8 cellular contexts compared by ENCODE assay signal in genomic region chr17:21283482-21284318, GRCh38. TPM values are rescaled to one million over a fixed set of nuclear protein-coding genes. Genes with fewer than 3 reads are reported as not detected.
DNase-seq lines count a peak whose midpoint lies in the region; ATAC-seq and TF ChIP-seq lines count a peak whose summit lies in the region.

No MANE protein-coding gene starts in this region.

- no peak for ATAC-seq in CD4-positive, CD25-positive, alpha-beta regulatory T cell (ENCODE audit: low read depth in 2 of 2)
- peak; percentile 2 for ATAC-seq in GM19452 (IDR thresholded peaks at IDR 0.05; ENCODE audit: unreplicated experiment)

- H3K4me3 Mint-ChIP-seq in CD4-positive, CD25-positive, alpha-beta regulatory T cell = peak overlapping the region; percentile 96 to 97 (median 96)
- peak overlapping the region; percentile 87 to 98 (median 93) for H3K4me3 Mint-ChIP-seq in brain

- peaks cover 2 to 66% (median 42%) of the 10 kb centered on the region in 4 donors for H3K4me1 Mint-ChIP-seq in CD4-positive, CD25-positive, alpha-beta regulatory T cell
- H3K4me1 Mint-ChIP-seq in brain = peaks cover 54% of the 10 kb centered on the region

- H3K9me3 Mint-ChIP-seq in CD4-positive, CD25-positive, alpha-beta regulatory T cell = no peaks in the 10 kb centered on the region
- peaks cover 0 to 2% (median 0%) of the 10 kb centered on the region in 5 experiments for H3K9me3 Mint-ChIP-seq in brain

- H3K36me3 Mint-ChIP-seq in CD4-positive, CD25-positive, alpha-beta regulatory T cell = no peaks in the 10 kb centered on the region
- no peaks in the 10 kb centered on the region for H3K36me3 Mint-ChIP-seq in brain

- no peaks in the 10 kb centered on the region for H3K9me3 ChIP-seq in CD4-positive, CD25-positive, alpha-beta regulatory T cell (ENCODE audit: control insufficient read depth in 2 of 2, low read length in 2 of 2)
- H3K9me3 ChIP-seq in transverse colon = no peaks in the 10 kb centered on the region

- DNase-seq in CD4-positive, CD25-positive, alpha-beta regulatory T cell = no peak
- no peak for DNase-seq in Jurkat, Clone E6-1 (ENCODE audit: low read depth, low spot score)
- DNase-seq in lower leg skin (ENCODE audit: low spot score in 2 of 2) (peak; percentile 44 to 87), transverse colon (peak; percentile 53), NCI-H510A (lab: John Stamatoyannopoulos, UW) (no peak), H4 (ENCODE audit: low spot score) (no peak)

- intact Hi-C loops in lower leg skin (cut with DNase I; ENCODE audit: low total_unique reads) (no loop called here), transverse colon (cut with DNase I; ENCODE audit: low total_unique reads) (loop anchor here (10.0 kb wide), 1 partner anchor 231 kb away; no protein-coding TSS in a partner anchor)

- TF ChIP-seq EP300 in transverse colon (IDR thresholded peaks at IDR 0.05; ENCODE audit: low read depth) = no peak

- H3K4me3 ChIP-seq in CD4-positive, CD25-positive, alpha-beta regulatory T cell (ENCODE audit: low read depth, low read length) = peak overlapping the region; percentile 57
- peak overlapping the region; percentile 91 for H3K4me3 ChIP-seq in Jurkat, Clone E6-1 (ENCODE audit: low read length)
- H3K4me3 ChIP-seq in lower leg skin (ENCODE audit: low read depth, poor library complexity, severe bottlenecking) (peak overlapping the region; percentile 20), transverse colon (peak overlapping the region; percentile 58 to 97 (median 88))

- peak overlapping the region; percentile 43 to 94 (median 86) for H3K27ac Mint-ChIP-seq in CD4-positive, CD25-positive, alpha-beta regulatory T cell
- peak overlapping the region in 1 of 5 experiments; percentile 30 for H3K27ac Mint-ChIP-seq in brain

- peaks cover 64% of the 10 kb centered on the region for H3K4me1 ChIP-seq in CD4-positive, CD25-positive, alpha-beta regulatory T cell (ENCODE audit: control insufficient read depth, insufficient read depth, low read length, poor library complexity, severe bottlenecking)
- peaks cover 19 to 44% (median 37%) of the 10 kb centered on the region in 4 donors for H3K4me1 ChIP-seq in transverse colon

- peak overlapping the region; percentile 97 for H3K27ac ChIP-seq in CD4-positive, CD25-positive, alpha-beta regulatory T cell (ENCODE audit: insufficient read depth, low read length, poor library complexity, severe bottlenecking)
- peak overlapping the region; percentile 98 to 99 (median 98) for H3K27ac ChIP-seq in transverse colon

- no peak for TF ChIP-seq CTCF in brain (conservative IDR thresholded peaks at IDR 0.05)
- no peak for TF ChIP-seq CTCF in lower leg skin (IDR thresholded peaks at IDR 0.05)
- no peak for TF ChIP-seq CTCF in transverse colon (IDR thresholded peaks at IDR 0.05)

- H3K27me3 Mint-ChIP-seq in CD4-positive, CD25-positive, alpha-beta regulatory T cell = no peaks in the 10 kb centered on the region
- H3K27me3 Mint-ChIP-seq in brain = peaks cover 12% of the 10 kb centered on the region

- TF ChIP-seq POLR2A in lower leg skin (IDR thresholded peaks at IDR 0.05) (no peak), transverse colon (IDR thresholded peaks at IDR 0.05) (no peak)

- H3K27me3 ChIP-seq in CD4-positive, CD25-positive, alpha-beta regulatory T cell (ENCODE audit: control insufficient read depth, insufficient read depth, low read length) = no peaks in the 10 kb centered on the region
- H3K27me3 ChIP-seq in transverse colon = no peaks in the 10 kb centered on the region

- in situ Hi-C loops in transverse colon (cut with MboI; ENCODE audit: low pct_ligation_motif_present in 1 of 4, low pct_unique_long_range_greater_than_20kb in 1 of 4, low sequenced_read_pairs in 3 of 4) = no loop called here

- no peaks in the 10 kb centered on the region for H3K36me3 ChIP-seq in CD4-positive, CD25-positive, alpha-beta regulatory T cell (ENCODE audit: control insufficient read depth, insufficient read depth, low read length)
- no peaks in the 10 kb centered on the region for H3K36me3 ChIP-seq in transverse colon

- 20 to 29% methylated on average over 26 to 45 of the region's 49 CpGs for WGBS in lower leg skin, 2 donors
- WGBS in transverse colon (ENCODE audit: low coverage in 1 of 2), 2 donors = 17% methylated on average over 28 of the region's 49 CpGs; no CpG with 5 or more reads in 1 of the 2 donors

RNA-seq across cellular contexts. Expression of gene MAP2K3, which starts 0.8 kb away (rescaled TPM):
- total RNA-seq in CD4-positive, CD25-positive, alpha-beta regulatory T cell = 70.6 TPM
- 10 to 100 TPM; 63.4 to 71.9 (median 68.3) TPM for polyA plus RNA-seq in CD4-positive, CD25-positive, alpha-beta regulatory T cell
- 36.6 TPM for polyA plus RNA-seq in Jurkat, Clone E6-1 (2012; ENCODE audit: insufficient read depth, insufficient read length)
- 19.0 TPM for polyA plus RNA-seq in brain (ENCODE audit: insufficient read depth, low read depth, low replicate concordance)
- total RNA-seq in lower leg skin = 10 to 100 TPM; 54.1 to 64.1 (median 55.2) TPM
- total RNA-seq in transverse colon = 100 to 1,000 TPM in 1 of 4 donors, 10 to 100 TPM in 3; 44.4 to 148 (median 59.6) TPM
- total RNA-seq in H4 (2014; rRNA removed; shearing (Covaris generic)) = 5.8 and 7.6 TPM in 2 replicates

RNA-seq across cellular contexts. Expression of gene NATD1, which starts 30.5 kb away (rescaled TPM):
- 12.7 TPM for total RNA-seq in CD4-positive, CD25-positive, alpha-beta regulatory T cell
- 1 to 10 TPM; 2.8 to 4.6 (median 2.8) TPM for polyA plus RNA-seq in CD4-positive, CD25-positive, alpha-beta regulatory T cell
- polyA plus RNA-seq in Jurkat, Clone E6-1 (2012; ENCODE audit: insufficient read depth, insufficient read length) = 3.1 TPM
- polyA plus RNA-seq in brain (ENCODE audit: insufficient read depth, low read depth, low replicate concordance) = 19.6 TPM
- 10 to 100 TPM; 12.3 to 18.8 (median 16.0) TPM for total RNA-seq in lower leg skin
- total RNA-seq in transverse colon = 1 to 10 TPM; 1.4 to 7.9 (median 5.0) TPM
- total RNA-seq in H4 (2014; rRNA removed; shearing (Covaris generic)) = 0.21 and 0.81 TPM in 2 replicates

Comparison
In these comparisons a context has a peak if more than half of its experiments do, and no peak if none do; other contexts are left out.
1. DNase-seq: peak in lower leg skin (2 of 2) and transverse colon (single experiment); none in CD4-positive, CD25-positive, alpha-beta regulatory T cell (0 of 3), Jurkat, Clone E6-1 (single experiment), NCI-H510A (single experiment) and H4 (single experiment).
2. H3K4me3 ChIP-seq: peak in every context shown above with its lines; median percentile 91 in Jurkat, Clone E6-1; 88 in transverse colon; 57 in CD4-positive, CD25-positive, alpha-beta regulatory T cell; 20 in lower leg skin.